In the genomic region with DNA sequence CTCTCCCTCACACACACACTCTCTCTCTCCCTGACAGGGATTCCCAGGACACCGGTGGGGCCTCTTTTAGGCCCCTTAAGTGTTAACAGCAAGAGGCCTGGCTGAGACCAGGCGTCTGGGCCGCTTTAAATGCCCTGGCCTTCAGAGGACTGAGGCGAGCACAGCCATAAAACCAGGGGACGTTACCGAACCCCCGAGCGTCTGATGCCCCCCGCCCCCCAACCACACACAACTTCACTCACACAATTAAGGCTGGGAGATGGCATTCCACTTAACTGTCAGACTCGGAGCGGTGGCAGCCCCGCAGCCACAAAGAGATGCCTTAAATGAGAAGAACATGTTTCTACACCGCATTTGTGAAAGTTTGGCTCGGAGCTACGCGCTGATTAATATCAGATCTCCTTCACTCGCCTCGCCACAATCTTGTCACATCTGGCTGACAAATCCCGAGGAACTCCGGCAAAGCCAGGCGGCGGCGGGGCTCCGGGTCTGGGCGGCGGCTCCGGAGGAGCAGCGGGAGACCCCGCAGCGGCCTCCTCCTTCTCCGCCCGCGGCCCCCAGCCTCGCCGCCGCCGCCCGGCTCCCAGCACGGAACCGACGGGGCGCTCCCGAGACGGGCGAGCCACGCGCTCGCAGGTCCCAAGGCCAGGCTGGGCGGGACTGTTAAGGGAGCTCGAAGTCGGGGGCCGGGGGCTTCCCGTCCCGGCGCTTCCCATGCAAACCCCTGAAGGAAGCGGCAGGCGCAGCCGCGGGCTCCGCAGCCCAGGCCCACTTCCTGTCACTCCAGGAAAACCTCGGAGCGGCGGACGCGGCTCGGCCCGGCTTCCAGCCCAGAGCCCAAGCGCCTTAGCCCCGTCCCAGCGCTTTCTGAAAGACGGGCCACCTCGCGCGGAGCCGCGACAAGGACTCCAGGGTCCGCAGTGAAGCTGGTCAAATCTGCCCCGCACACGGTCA, we compare ENCODE assay signal across 1 cellular context.
A peak's percentile ranks its signal among the peaks of the same experiment; 100 is the strongest.
TF ChIP-seq lines count a peak whose summit lies in the region.

No MANE protein-coding gene starts in this region.

TF ChIP-seq in H1, 55 proteins besides CTCF, POLR2A, EP300 and RAD21 (continued from another document):
- TF ChIP-seq TAF7 (optimal IDR thresholded peaks at IDR 0.05; ENCODE audit: borderline replicate concordance, low read depth, low read length) (no peak), TEAD4 (IDR thresholded peaks at IDR 0.05; ENCODE audit: low read depth, low read length) (no peak), PHF8 (conservative IDR thresholded peaks at IDR 0.05; ENCODE audit: low read depth, low read length) (0 out of 2 replicates have a peak, but pooled peaks have one; percentile 20), RNF2 (IDR thresholded peaks at IDR 0.05; ENCODE audit: borderline replicate concordance, low read depth, low read length, missing control alignments, poor library complexity, severe bottlenecking) (no peak), CBX8 (IDR thresholded peaks at IDR 0.05; ENCODE audit: borderline replicate concordance, low read depth, low read length) (no peak), NRF1 (IDR thresholded peaks at IDR 0.05; ENCODE audit: low read depth, low read length) (no peak), CEBPB (IDR thresholded peaks at IDR 0.05; ENCODE audit: low read depth, low read length) (no peak), HDAC2 (IDR thresholded peaks at IDR 0.05; ENCODE audit: borderline replicate concordance in 1 of 2, low read depth in 2 of 2, low read length in 2 of 2) (0 out of 4 replicates have a peak, but pooled peaks of 1 of the 2 experiments have one; percentile 26), ASH2L (IDR thresholded peaks at IDR 0.05; ENCODE audit: low read length) (peak; percentile 31), RBBP5 (IDR thresholded peaks at IDR 0.05; ENCODE audit: borderline replicate concordance, low read depth, low read length) (peak; percentile 51; the same call in 1 of the 2 replicates)
- TF ChIP-seq, protein P1, sequence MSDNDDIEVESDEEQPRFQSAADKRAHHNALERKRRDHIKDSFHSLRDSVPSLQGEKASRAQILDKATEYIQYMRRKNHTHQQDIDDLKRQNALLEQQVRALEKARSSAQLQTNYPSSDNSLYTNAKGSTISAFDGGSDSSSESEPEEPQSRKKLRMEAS (IDR thresholded peaks at IDR 0.05) = no peak; the same call in 1 of the 2 replicates
